33 cellular contexts compared by ENCODE assay signal in the genomic region with DNA sequence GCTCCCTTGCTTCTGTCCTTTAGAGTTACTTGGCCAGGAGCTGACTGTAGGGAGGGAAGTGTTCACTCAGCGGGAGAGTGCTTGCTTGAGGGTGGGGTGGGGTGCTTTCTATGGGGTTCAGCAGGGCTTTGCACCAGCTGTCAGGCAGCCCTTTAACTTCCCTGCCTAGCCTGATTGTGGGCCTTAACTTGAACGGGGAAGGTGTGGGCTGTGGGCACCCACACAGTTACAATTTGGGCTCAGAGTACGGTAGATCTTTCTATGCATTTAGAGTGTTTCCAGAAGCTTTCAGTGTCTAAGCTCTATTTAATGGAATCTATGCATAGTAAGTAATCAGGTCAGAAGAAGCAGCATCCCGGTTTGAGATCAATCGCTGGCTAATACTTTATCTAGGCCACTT. TPM values are rescaled to one million over a fixed set of nuclear protein-coding genes. Genes with fewer than 3 reads are reported as not detected.
"Had no signal": no experiment of that assay in that cellular context is flagged by ENCODE, and none has a peak within 500 bp of the region (broad histone marks: within the 10 kb centered on the region; RNA-seq: fewer than 3 reads in every experiment).

No MANE protein-coding gene starts in this region.

- DNase-seq: activated CD4-positive, alpha-beta T cell treated with anti-CD3 and anti-CD28 coated beads, Interleukin-2, amount 10 ng/mL, durations not matched to agents 24 days and 14 days; activated CD4-positive, alpha-beta T cell treated with anti-CD3 and anti-CD28 coated beads, Interleukin-2, amount 50 U/mL, for 4 hours; activated CD8-positive, alpha-beta T cell treated with anti-CD3 and anti-CD28 coated beads for 36 hours; activated gamma-delta T cell; activated naive CD4-positive, alpha-beta T cell treated with Interleukin-2 at 50 U/mL for 16 hours; activated naive CD8-positive, alpha-beta T cell treated with anti-CD3 and anti-CD28 coated beads, Interleukin-2, amount 10 ng/mL, durations not matched to agents 7 days and 5 days; activated T-cell treated with anti-CD3 and anti-CD28 coated beads, Interleukin-2, amount 50 U/mL, for 1 hour; amygdala; body of pancreas; MM.1S; MV-4-11; NCI-H1092 treated with DMSO at 0.1 percent for 48 hours; NCI-H1417; NCI-H146; NCI-H187; NCI-H2029 treated with DMSO at 0.1 percent for 48 hours; NCI-H2107; NCI-H2171 treated with DMSO at 0.1 percent for 48 hours; NCI-H2227 treated with DMSO at 0.1 percent for 48 hours; NCI-H446 treated with DMSO at 0.1 percent for 48 hours; NCI-H524; NCI-H69; Peyer's patch; SHP77 treated with DMSO at 0.1 percent for 48 hours; SK-N-SH had no signal

- H3K27me3 Mint-ChIP-seq: activated CD4-positive, alpha-beta T cell treated with anti-CD3 and anti-CD28 coated beads, Interleukin-2, amount 10 ng/mL, durations not matched to agents 24 days and 14 days; activated CD8-positive, alpha-beta T cell treated with anti-CD3 and anti-CD28 coated beads for 36 hours; activated naive CD4-positive, alpha-beta T cell treated with anti-CD3 and anti-CD28 coated beads, Interleukin-2, amount 50 U/mL, for 24 hours; activated naive CD8-positive, alpha-beta T cell treated with anti-CD3 and anti-CD28 coated beads, Interleukin-2, amount 10 ng/mL, durations not matched to agents 7 days and 5 days had no signal

- ATAC-seq: activated CD8-positive, alpha-beta T cell treated with anti-CD3 and anti-CD28 coated beads for 36 hours; body of pancreas had no signal

- H3K4me3 ChIP-seq: ascending aorta, body of pancreas, breast epithelium, Peyer's patch, SJSA1 had no signal

- H3K9me3 Mint-ChIP-seq: activated CD4-positive, alpha-beta T cell treated with anti-CD3 and anti-CD28 coated beads, Interleukin-2, amount 10 ng/mL, durations not matched to agents 24 days and 14 days; activated CD8-positive, alpha-beta T cell treated with anti-CD3 and anti-CD28 coated beads for 36 hours; activated naive CD4-positive, alpha-beta T cell treated with anti-CD3 and anti-CD28 coated beads, Interleukin-2, amount 50 U/mL, for 24 hours; activated naive CD8-positive, alpha-beta T cell treated with anti-CD3 and anti-CD28 coated beads, Interleukin-2, amount 10 ng/mL, durations not matched to agents 7 days and 5 days; activated T-helper 2 cell treated with anti-CD3 and anti-CD28 coated beads, Interferon-gamma antibody, Interleukin-2, Interleukin-4, amounts not matched to agents 10 μg/mL and 5 μg/mL and 100 μg/mL, durations not matched to agents 14 hours and 24 hours and 36 hours; T-helper 1 cell treated with Interleukin-12 subunit alpha and Interleukin-12 subunit beta and Interleukin-4 antibody, amounts not matched to agents 30 μg/mL and 1 μg/mL, for 36 hours; T-helper 2 cell treated with Interferon-gamma antibody and Interleukin-4, amounts not matched to agents 5 μg/mL and 100 μg/mL, for 36 hours had no signal

- H3K27ac Mint-ChIP-seq: activated CD4-positive, alpha-beta T cell treated with anti-CD3 and anti-CD28 coated beads, Interleukin-2, amount 10 ng/mL, durations not matched to agents 24 days and 14 days; activated CD8-positive, alpha-beta T cell treated with anti-CD3 and anti-CD28 coated beads for 36 hours; activated naive CD4-positive, alpha-beta T cell treated with anti-CD3 and anti-CD28 coated beads, Interleukin-2, amount 50 U/mL, for 24 hours; activated naive CD8-positive, alpha-beta T cell treated with anti-CD3 and anti-CD28 coated beads, Interleukin-2, amount 10 ng/mL, durations not matched to agents 7 days and 5 days; activated T-helper 2 cell treated with anti-CD3 and anti-CD28 coated beads, Interferon-gamma antibody, Interleukin-2, Interleukin-4, amounts not matched to agents 10 μg/mL and 5 μg/mL and 100 μg/mL, durations not matched to agents 14 hours and 24 hours and 36 hours; T-helper 1 cell treated with Interleukin-12 subunit alpha and Interleukin-12 subunit beta and Interleukin-4 antibody, amounts not matched to agents 30 μg/mL and 1 μg/mL, for 36 hours; T-helper 2 cell treated with Interferon-gamma antibody and Interleukin-4, amounts not matched to agents 5 μg/mL and 100 μg/mL, for 36 hours had no signal

- H3K4me1 Mint-ChIP-seq: activated CD4-positive, alpha-beta T cell treated with anti-CD3 and anti-CD28 coated beads, Interleukin-2, amount 10 ng/mL, durations not matched to agents 24 days and 14 days had no signal

- H3K9me3 ChIP-seq: ascending aorta, body of pancreas, breast epithelium, Peyer's patch, SJSA1, SK-N-SH had no signal

- H3K36me3 ChIP-seq: ascending aorta, breast epithelium, Peyer's patch, SJSA1 had no signal

- H3K4me3 Mint-ChIP-seq: activated CD4-positive, alpha-beta T cell treated with anti-CD3 and anti-CD28 coated beads, Interleukin-2, amount 10 ng/mL, durations not matched to agents 24 days and 14 days; activated CD8-positive, alpha-beta T cell treated with anti-CD3 and anti-CD28 coated beads for 36 hours; activated naive CD4-positive, alpha-beta T cell treated with anti-CD3 and anti-CD28 coated beads, Interleukin-2, amount 50 U/mL, for 24 hours; activated naive CD8-positive, alpha-beta T cell treated with anti-CD3 and anti-CD28 coated beads, Interleukin-2, amount 10 ng/mL, durations not matched to agents 7 days and 5 days; T-helper 1 cell treated with Interleukin-12 subunit alpha and Interleukin-12 subunit beta and Interleukin-4 antibody, amounts not matched to agents 30 μg/mL and 1 μg/mL, for 36 hours; T-helper 2 cell treated with Interferon-gamma antibody and Interleukin-4, amounts not matched to agents 5 μg/mL and 100 μg/mL, for 36 hours had no signal

- H3K27ac ChIP-seq: ascending aorta, body of pancreas, breast epithelium, KMS-11, Peyer's patch, SJSA1 had no signal

- H3K4me2 ChIP-seq: KMS-11, SK-N-SH had no signal

- H3K36me3 Mint-ChIP-seq: activated naive CD8-positive, alpha-beta T cell treated with anti-CD3 and anti-CD28 coated beads, Interleukin-2, amount 10 ng/mL, durations not matched to agents 7 days and 5 days had no signal

- H3K27me3 ChIP-seq: ascending aorta, body of pancreas, breast epithelium, Peyer's patch, SJSA1 had no signal

- H3K9ac ChIP-seq: KMS-11, SK-N-SH had no signal

- H3K4me1 ChIP-seq: ascending aorta, breast epithelium, Peyer's patch, SJSA1 had no signal

RNA-seq across cellular contexts. Expression of a gene that starts 48.2 kb away (rescaled TPM):
- total RNA-seq: ascending aorta, SJSA1 had no signal
